ENCODE assay signal across 1 cellular context in the genomic region with DNA sequence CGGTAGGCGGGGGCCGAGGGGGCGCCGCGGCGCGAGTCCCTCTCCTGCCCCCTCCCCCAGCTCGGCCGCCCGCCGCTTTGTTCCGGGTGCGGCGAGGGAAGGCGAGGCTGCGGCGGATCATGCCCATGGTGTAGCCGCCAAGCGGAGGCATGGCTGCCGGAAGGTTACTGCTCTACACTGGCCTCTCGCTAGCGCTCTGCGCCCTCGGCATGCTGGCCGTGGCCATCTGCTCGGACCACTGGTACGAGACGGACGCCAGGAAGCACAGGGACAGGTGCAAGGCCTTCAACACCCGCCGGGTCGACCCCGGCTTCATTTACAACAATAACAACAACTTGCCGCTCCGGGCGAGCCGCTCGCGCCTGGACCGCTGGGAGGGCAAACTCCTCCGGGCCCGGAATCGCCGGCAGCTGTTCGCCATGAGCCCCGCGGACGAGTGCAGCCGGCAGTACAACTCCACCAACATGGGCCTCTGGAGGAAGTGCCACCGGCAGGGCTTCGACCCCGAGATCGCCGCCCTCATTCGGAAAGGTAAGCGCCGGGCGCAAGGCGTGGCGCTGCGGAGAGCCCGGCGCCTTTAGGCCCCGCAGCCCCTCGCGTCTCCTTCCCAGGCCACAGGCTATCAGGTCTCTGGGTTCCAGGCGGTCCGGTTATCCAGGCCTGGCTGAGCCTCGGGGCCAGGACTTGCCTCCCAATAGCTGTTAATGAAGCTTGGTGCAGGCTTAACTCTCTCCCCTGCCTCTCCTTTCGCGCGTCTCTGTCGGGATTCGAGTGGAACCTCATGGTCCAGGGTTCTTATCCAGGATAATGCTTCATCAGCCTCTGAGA.
A peak's percentile ranks its signal among the peaks of the same experiment; 100 is the strongest.
TF ChIP-seq lines count a peak whose summit lies in the region.

No MANE protein-coding gene starts in this region.

TF ChIP-seq in HEK293, 187 proteins besides CTCF, POLR2A, EP300 and RAD21 (continued from another document and continues in another):
- TF ChIP-seq ZNF610 (tag by site-specific recombination; IDR thresholded peaks at IDR 0.05; ENCODE audit: borderline replicate concordance) (0 out of 2 replicates have a peak, but pooled peaks have one; percentile 36), HOXD13 (CRISPR knock-in tag; IDR thresholded peaks at IDR 0.05; ENCODE audit: borderline replicate concordance) (no peak), ZNF830 (tag by site-specific recombination; IDR thresholded peaks at IDR 0.05; ENCODE audit: low read depth) (no peak), ZNF341 (tag by site-specific recombination; IDR thresholded peaks at IDR 0.05; ENCODE audit: low read depth) (peak; percentile 40), ZNF10 (tag by site-specific recombination; IDR thresholded peaks at IDR 0.05) (no peak), ZNF501 (tag by site-specific recombination; IDR thresholded peaks at IDR 0.05) (peak; percentile 68), ZNF366 (tag by site-specific recombination; conservative IDR thresholded peaks at IDR 0.05) (no peak), ZNF544 (tag by site-specific recombination; IDR thresholded peaks at IDR 0.05) (no peak), ZFP41 (tag by site-specific recombination; IDR thresholded peaks at IDR 0.05; ENCODE audit: borderline replicate concordance) (no peak), ZNF585B (tag by site-specific recombination; IDR thresholded peaks at IDR 0.05) (no peak), ZNF391 (tag by site-specific recombination; IDR thresholded peaks at IDR 0.05; ENCODE audit: borderline replicate concordance, low read depth) (peak; percentile 29; the same call in 1 of the 2 replicates), ZNF221 (tag by site-specific recombination; IDR thresholded peaks at IDR 0.05; ENCODE audit: borderline replicate concordance) (no peak), ZNF184 (tag by site-specific recombination; IDR thresholded peaks at IDR 0.05) (no peak), KLF9 (tag by site-specific recombination; IDR thresholded peaks at IDR 0.05; ENCODE audit: low read depth) (no peak; the same call in 1 of the 2 replicates), RBAK (tag by site-specific recombination; IDR thresholded peaks at IDR 0.05) (no peak), ZNF48 (tag by site-specific recombination; IDR thresholded peaks at IDR 0.05) (no peak), ZFHX2 (tag by site-specific recombination; conservative IDR thresholded peaks at IDR 0.05) (peak; percentile 53), ZNF792 (tag by site-specific recombination; IDR thresholded peaks at IDR 0.05) (no peak), GLI4 (tag by site-specific recombination; IDR thresholded peaks at IDR 0.05) (no peak), SCRT2 (tag by site-specific recombination; IDR thresholded peaks at IDR 0.05) (no peak), EGR2 (tag by site-specific recombination; IDR thresholded peaks at IDR 0.05; ENCODE audit: low read depth) (0 out of 2 replicates have a peak, but pooled peaks have one; percentile 33), ZNF174 (tag by site-specific recombination; IDR thresholded peaks at IDR 0.05) (no peak; the same call in 1 of the 2 replicates), ZNF701 (tag by site-specific recombination; IDR thresholded peaks at IDR 0.05) (no peak), ZNF350 (tag by site-specific recombination; IDR thresholded peaks at IDR 0.05) (no peak), ZNF623 (tag by site-specific recombination; IDR thresholded peaks at IDR 0.05) (no peak), ZNF223 (tag by site-specific recombination; IDR thresholded peaks at IDR 0.05) (no peak), SP3 (tag by site-specific recombination; IDR thresholded peaks at IDR 0.05) (no peak), ZNF660 (tag by site-specific recombination; IDR thresholded peaks at IDR 0.05) (peak; percentile 23; the same call in 1 of the 2 replicates), ZBTB7A (tag by site-specific recombination; IDR thresholded peaks at IDR 0.05; ENCODE audit: low read depth) (no peak; the same call in none of the 2 replicates), TCF7L2 (IDR thresholded peaks at IDR 0.05; ENCODE audit: borderline replicate concordance, low read depth, low read length) (no peak), ZNF24 (tag by site-specific recombination; IDR thresholded peaks at IDR 0.05) (no peak), BCL11B (tag by site-specific recombination; IDR thresholded peaks at IDR 0.05; ENCODE audit: low read depth) (no peak), BCL11A (tag by site-specific recombination; IDR thresholded peaks at IDR 0.05; ENCODE audit: low read depth) (no peak), ZNF777 (tag by site-specific recombination; IDR thresholded peaks at IDR 0.05; ENCODE audit: borderline replicate concordance) (no peak), SCRT1 (tag by site-specific recombination; IDR thresholded peaks at IDR 0.05; ENCODE audit: borderline replicate concordance) (no peak), ZNF416 (tag by site-specific recombination; IDR thresholded peaks at IDR 0.05) (no peak), ZNF292 (tag by site-specific recombination; IDR thresholded peaks at IDR 0.05; ENCODE audit: borderline replicate concordance, low read depth) (no peak), KLF8 (tag by site-specific recombination; IDR thresholded peaks at IDR 0.05) (peak; percentile 35; the same call in 1 of the 2 replicates)
- TF ChIP-seq, protein P1, sequence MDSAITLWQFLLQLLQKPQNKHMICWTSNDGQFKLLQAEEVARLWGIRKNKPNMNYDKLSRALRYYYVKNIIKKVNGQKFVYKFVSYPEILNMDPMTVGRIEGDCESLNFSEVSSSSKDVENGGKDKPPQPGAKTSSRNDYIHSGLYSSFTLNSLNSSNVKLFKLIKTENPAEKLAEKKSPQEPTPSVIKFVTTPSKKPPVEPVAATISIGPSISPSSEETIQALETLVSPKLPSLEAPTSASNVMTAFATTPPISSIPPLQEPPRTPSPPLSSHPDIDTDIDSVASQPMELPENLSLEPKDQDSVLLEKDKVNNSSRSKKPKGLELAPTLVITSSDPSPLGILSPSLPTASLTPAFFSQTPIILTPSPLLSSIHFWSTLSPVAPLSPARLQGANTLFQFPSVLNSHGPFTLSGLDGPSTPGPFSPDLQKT (IDR thresholded peaks at IDR 0.05; ENCODE audit: borderline replicate concordance, low read depth, low read length): no peak
- TF ChIP-seq, protein P2, sequence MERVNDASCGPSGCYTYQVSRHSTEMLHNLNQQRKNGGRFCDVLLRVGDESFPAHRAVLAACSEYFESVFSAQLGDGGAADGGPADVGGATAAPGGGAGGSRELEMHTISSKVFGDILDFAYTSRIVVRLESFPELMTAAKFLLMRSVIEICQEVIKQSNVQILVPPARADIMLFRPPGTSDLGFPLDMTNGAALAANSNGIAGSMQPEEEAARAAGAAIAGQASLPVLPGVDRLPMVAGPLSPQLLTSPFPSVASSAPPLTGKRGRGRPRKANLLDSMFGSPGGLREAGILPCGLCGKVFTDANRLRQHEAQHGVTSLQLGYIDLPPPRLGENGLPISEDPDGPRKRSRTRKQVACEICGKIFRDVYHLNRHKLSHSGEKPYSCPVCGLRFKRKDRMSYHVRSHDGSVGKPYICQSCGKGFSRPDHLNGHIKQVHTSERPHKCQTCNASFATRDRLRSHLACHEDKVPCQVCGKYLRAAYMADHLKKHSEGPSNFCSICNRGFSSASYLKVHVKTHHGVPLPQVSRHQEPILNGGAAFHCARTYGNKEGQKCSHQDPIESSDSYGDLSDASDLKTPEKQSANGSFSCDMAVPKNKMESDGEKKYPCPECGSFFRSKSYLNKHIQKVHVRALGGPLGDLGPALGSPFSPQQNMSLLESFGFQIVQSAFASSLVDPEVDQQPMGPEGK (tag by site-specific recombination; IDR thresholded peaks at IDR 0.05): peak; percentile 57; the same call in 1 of the 2 replicates
- TF ChIP-seq, protein P3, sequence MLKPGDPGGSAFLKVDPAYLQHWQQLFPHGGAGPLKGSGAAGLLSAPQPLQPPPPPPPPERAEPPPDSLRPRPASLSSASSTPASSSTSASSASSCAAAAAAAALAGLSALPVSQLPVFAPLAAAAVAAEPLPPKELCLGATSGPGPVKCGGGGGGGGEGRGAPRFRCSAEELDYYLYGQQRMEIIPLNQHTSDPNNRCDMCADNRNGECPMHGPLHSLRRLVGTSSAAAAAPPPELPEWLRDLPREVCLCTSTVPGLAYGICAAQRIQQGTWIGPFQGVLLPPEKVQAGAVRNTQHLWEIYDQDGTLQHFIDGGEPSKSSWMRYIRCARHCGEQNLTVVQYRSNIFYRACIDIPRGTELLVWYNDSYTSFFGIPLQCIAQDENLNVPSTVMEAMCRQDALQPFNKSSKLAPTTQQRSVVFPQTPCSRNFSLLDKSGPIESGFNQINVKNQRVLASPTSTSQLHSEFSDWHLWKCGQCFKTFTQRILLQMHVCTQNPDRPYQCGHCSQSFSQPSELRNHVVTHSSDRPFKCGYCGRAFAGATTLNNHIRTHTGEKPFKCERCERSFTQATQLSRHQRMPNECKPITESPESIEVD (tag by site-specific recombination; IDR thresholded peaks at IDR 0.05): no peak
- TF ChIP-seq, protein P4, sequence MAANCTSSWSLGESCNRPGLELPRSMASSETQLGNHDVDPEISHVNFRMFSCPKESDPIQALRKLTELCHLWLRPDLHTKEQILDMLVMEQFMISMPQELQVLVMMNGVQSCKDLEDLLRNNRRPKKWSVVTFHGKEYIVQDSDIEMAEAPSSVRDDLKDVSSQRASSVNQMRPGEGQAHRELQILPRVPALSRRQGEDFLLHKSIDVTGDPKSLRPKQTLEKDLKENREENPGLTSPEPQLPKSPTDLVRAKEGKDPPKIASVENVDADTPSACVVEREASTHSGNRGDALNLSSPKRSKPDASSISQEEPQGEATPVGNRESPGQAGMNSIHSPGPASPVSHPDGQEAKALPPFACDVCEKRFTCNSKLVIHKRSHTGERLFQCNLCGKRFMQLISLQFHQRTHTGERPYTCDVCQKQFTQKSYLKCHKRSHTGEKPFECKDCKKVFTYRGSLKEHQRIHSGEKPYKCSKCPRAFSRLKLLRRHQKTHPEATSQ (tag by site-specific recombination; IDR thresholded peaks at IDR 0.05): no peak
- TF ChIP-seq, protein P5, sequence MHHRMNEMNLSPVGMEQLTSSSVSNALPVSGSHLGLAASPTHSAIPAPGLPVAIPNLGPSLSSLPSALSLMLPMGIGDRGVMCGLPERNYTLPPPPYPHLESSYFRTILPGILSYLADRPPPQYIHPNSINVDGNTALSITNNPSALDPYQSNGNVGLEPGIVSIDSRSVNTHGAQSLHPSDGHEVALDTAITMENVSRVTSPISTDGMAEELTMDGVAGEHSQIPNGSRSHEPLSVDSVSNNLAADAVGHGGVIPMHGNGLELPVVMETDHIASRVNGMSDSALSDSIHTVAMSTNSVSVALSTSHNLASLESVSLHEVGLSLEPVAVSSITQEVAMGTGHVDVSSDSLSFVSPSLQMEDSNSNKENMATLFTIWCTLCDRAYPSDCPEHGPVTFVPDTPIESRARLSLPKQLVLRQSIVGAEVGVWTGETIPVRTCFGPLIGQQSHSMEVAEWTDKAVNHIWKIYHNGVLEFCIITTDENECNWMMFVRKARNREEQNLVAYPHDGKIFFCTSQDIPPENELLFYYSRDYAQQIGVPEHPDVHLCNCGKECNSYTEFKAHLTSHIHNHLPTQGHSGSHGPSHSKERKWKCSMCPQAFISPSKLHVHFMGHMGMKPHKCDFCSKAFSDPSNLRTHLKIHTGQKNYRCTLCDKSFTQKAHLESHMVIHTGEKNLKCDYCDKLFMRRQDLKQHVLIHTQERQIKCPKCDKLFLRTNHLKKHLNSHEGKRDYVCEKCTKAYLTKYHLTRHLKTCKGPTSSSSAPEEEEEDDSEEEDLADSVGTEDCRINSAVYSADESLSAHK (tag by site-specific recombination; IDR thresholded peaks at IDR 0.05): no peak
- TF ChIP-seq, protein P6, sequence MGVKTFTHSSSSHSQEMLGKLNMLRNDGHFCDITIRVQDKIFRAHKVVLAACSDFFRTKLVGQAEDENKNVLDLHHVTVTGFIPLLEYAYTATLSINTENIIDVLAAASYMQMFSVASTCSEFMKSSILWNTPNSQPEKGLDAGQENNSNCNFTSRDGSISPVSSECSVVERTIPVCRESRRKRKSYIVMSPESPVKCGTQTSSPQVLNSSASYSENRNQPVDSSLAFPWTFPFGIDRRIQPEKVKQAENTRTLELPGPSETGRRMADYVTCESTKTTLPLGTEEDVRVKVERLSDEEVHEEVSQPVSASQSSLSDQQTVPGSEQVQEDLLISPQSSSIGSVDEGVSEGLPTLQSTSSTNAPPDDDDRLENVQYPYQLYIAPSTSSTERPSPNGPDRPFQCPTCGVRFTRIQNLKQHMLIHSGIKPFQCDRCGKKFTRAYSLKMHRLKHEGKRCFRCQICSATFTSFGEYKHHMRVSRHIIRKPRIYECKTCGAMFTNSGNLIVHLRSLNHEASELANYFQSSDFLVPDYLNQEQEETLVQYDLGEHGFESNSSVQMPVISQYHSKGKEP (tag by site-specific recombination; IDR thresholded peaks at IDR 0.05): no peak
- TF ChIP-seq, protein P7, sequence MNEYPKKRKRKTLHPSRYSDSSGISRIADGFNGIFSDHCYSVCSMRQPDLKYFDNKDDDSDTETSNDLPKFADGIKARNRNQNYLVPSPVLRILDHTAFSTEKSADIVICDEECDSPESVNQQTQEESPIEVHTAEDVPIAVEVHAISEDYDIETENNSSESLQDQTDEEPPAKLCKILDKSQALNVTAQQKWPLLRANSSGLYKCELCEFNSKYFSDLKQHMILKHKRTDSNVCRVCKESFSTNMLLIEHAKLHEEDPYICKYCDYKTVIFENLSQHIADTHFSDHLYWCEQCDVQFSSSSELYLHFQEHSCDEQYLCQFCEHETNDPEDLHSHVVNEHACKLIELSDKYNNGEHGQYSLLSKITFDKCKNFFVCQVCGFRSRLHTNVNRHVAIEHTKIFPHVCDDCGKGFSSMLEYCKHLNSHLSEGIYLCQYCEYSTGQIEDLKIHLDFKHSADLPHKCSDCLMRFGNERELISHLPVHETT (tag by site-specific recombination; IDR thresholded peaks at IDR 0.05): no peak
- TF ChIP-seq, protein P8, sequence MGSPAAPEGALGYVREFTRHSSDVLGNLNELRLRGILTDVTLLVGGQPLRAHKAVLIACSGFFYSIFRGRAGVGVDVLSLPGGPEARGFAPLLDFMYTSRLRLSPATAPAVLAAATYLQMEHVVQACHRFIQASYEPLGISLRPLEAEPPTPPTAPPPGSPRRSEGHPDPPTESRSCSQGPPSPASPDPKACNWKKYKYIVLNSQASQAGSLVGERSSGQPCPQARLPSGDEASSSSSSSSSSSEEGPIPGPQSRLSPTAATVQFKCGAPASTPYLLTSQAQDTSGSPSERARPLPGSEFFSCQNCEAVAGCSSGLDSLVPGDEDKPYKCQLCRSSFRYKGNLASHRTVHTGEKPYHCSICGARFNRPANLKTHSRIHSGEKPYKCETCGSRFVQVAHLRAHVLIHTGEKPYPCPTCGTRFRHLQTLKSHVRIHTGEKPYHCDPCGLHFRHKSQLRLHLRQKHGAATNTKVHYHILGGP (tag by site-specific recombination; IDR thresholded peaks at IDR 0.05): no peak
- TF ChIP-seq, protein P9, sequence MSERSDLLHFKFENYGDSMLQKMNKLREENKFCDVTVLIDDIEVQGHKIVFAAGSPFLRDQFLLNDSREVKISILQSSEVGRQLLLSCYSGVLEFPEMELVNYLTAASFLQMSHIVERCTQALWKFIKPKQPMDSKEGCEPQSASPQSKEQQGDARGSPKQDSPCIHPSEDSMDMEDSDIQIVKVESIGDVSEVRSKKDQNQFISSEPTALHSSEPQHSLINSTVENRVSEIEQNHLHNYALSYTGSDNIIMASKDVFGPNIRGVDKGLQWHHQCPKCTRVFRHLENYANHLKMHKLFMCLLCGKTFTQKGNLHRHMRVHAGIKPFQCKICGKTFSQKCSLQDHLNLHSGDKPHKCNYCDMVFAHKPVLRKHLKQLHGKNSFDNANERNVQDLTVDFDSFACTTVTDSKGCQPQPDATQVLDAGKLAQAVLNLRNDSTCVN (tag by site-specific recombination; optimal IDR thresholded peaks at IDR 0.05): peak; percentile 74
